ENCODE assay signal across 6 cellular contexts in the genomic region with DNA sequence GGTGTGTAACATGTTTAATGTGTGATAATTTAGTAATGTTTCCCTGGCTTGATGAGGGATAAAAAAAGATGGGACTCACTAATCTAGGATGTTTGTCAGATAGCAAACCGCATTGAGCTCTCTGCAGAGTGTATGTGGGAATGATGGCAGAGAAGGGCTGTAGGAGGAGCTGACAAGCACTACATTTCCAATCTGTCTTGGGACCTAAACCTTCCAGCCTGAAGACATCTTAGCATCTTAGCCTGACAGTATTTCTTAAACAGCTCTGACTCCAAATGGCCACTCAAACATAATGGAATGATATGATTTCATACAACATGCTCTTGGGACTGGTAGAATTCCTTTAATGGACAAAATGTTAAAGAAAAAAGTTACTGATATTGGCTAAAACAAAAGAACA.
"Had no signal": no experiment of that assay in that cellular context is flagged by ENCODE, and none has a peak within 500 bp of the region (broad histone marks: within the 10 kb centered on the region; RNA-seq: fewer than 3 reads in every experiment).

No MANE protein-coding gene starts in this region.

- H3K4me3 Mint-ChIP-seq: GM23338, H9 had no signal

- H3K4me2 ChIP-seq: GM23338 had no signal

- H3K27ac Mint-ChIP-seq: GM23338, H9 had no signal

- ATAC-seq: GM23338, K562 had no signal

- H3K27ac ChIP-seq: HL-60 had no signal

- H2AFZ ChIP-seq: GM23338 had no signal

- DNase-seq: H9, HCEC 1CT, IMR-90 had no signal

- H3K4me3 ChIP-seq: GM23338, K562 had no signal
